ENCODE assay signal across 21 cellular contexts in the genomic region with DNA sequence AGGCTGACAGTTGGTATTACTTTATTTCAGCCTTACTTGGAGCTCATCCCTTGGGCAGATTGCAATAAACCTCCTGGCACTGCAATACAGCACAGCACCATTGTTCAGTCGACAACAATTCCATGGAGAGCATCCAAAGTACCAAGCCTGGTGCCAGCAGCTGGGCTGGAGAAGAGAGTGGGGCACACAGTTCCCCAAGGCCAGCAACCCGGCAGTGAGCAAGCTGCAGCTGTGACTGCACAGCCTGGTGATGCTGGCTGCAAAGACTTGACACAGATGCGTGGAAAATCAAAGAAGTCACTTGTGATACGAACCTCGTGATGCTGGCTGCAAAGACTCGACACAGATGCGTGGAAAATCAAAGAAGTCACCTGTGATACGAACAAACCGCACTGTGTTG.
A peak's percentile ranks its signal among the peaks of the same experiment; 100 is the strongest.
DNase-seq lines count a peak whose midpoint lies in the region; ATAC-seq and TF ChIP-seq lines count a peak whose summit lies in the region.
"Had no signal": no experiment of that assay in that cellular context is flagged by ENCODE, and none has a peak within 500 bp of the region (broad histone marks: within the 10 kb centered on the region; RNA-seq: fewer than 3 reads in every experiment).

No MANE protein-coding gene starts in this region.

- H3K9me2 ChIP-seq in PC-9 (ENCODE audit: insufficient read depth): no peaks in the 10 kb centered on the region

- H3K4me2 ChIP-seq in PC-9: no peak overlapping the region

- H3K79me2 ChIP-seq in PC-9 (ENCODE audit: low read depth): no peaks in the 10 kb centered on the region

- no peak overlapping the region for H3K4me3 ChIP-seq in PC-9
- H3K4me3 ChIP-seq: gastroesophageal sphincter, tibial artery had no signal

- H3K27ac ChIP-seq in substantia nigra (ENCODE audit: low read depth, low read length, poor library complexity, severe bottlenecking): peak overlapping the region; percentile 96
- H3K27ac ChIP-seq in PC-9: no peak overlapping the region
- H3K27ac ChIP-seq: gastroesophageal sphincter, tibial artery had no signal

- H3K27me3 Mint-ChIP-seq in activated CD8-positive, alpha-beta memory T cell treated with anti-CD3 and anti-CD28 coated beads, Interleukin-2, amount 10 ng/mL, durations not matched to agents 7 days and 5 days: no peaks in the 10 kb centered on the region
- H3K27me3 Mint-ChIP-seq: stimulated activated memory B cell treated with anti-CD40 and anti-IgM and Interleukin-4, amounts not matched to agents 10 μg/mL and 1 μg/mL and 100 μg/mL, for 72 hours had no signal

- no peaks in the 10 kb centered on the region for H3K4me1 Mint-ChIP-seq in activated CD8-positive, alpha-beta memory T cell treated with anti-CD3 and anti-CD28 coated beads, Interleukin-2, amount 10 ng/mL, durations not matched to agents 7 days and 5 days
- H3K4me1 Mint-ChIP-seq: CD14-positive monocyte; naive thymus-derived CD4-positive, alpha-beta T cell; stimulated activated memory B cell treated with anti-CD40 and anti-IgM and Interleukin-4, amounts not matched to agents 10 μg/mL and 1 μg/mL and 100 μg/mL, for 72 hours had no signal

- no peaks in the 10 kb centered on the region for H3F3A ChIP-seq in PC-9 (ENCODE audit: insufficient read depth, low read depth)

- H4K20me1 ChIP-seq in PC-9 (ENCODE audit: insufficient read depth): no peaks in the 10 kb centered on the region

- no peaks in the 10 kb centered on the region for H3K9me3 Mint-ChIP-seq in activated CD8-positive, alpha-beta memory T cell treated with anti-CD3 and anti-CD28 coated beads, Interleukin-2, amount 10 ng/mL, durations not matched to agents 7 days and 5 days (ENCODE audit: low read depth)

- POLR2A ChIA-PET in PC-9 (lab: Charles Lee; ENCODE audit: unreplicated experiment): interaction anchor here (0.6 kb wide), 1 partner anchor 29 kb away, joined by 4 read pairs; no protein-coding TSS in a partner anchor

- no peak overlapping the region for H3K27ac Mint-ChIP-seq in activated CD8-positive, alpha-beta memory T cell treated with anti-CD3 and anti-CD28 coated beads, Interleukin-2, amount 10 ng/mL, durations not matched to agents 7 days and 5 days
- H3K27ac Mint-ChIP-seq: CD14-positive monocyte; naive thymus-derived CD4-positive, alpha-beta T cell; stimulated activated memory B cell treated with anti-CD40 and anti-IgM and Interleukin-4, amounts not matched to agents 10 μg/mL and 1 μg/mL and 100 μg/mL, for 72 hours had no signal

- TF ChIP-seq CTCF in PC-9 (conservative IDR thresholded peaks at IDR 0.05): no peak

- no peaks in the 10 kb centered on the region for H3K36me3 ChIP-seq in PC-9 (ENCODE audit: low read depth)
- H3K36me3 ChIP-seq: gastroesophageal sphincter, tibial artery had no signal

- no peaks in the 10 kb centered on the region for H3K9me3 ChIP-seq in PC-9 (ENCODE audit: insufficient read depth, low read depth)
- H3K9me3 ChIP-seq: gastroesophageal sphincter had no signal

- CTCF ChIA-PET in activated CD8-positive, alpha-beta memory T cell treated with anti-CD3 and anti-CD28 coated beads, Interleukin-2, amount 10 ng/mL, durations not matched to agents 7 days and 5 days (lab: Charles Lee): no interaction called here
- CTCF ChIA-PET in PC-9 (lab: Charles Lee): no interaction called here

- intact Hi-C loops in PC-9 (cut with micrococcal nuclease; ENCODE audit: unreplicated experiment): no loop called here

- DNase-seq in activated CD8-positive, alpha-beta memory T cell treated with anti-CD3 and anti-CD28 coated beads, Interleukin-2, amount 10 ng/mL, durations not matched to agents 7 days and 5 days: peak; percentile 9
- DNase-seq in activated CD8-positive, alpha-beta memory T cell treated with anti-CD3 and anti-CD28 coated beads for 24 hours: no peak
- DNase-seq in cerebellum (ENCODE audit: low spot score) (peak; percentile 29), inferior parietal cortex (ENCODE audit: extremely low spot score) (peak; percentile 91), substantia nigra (lab: John Stamatoyannopoulos, UW) (peak in 48 of 49 donors; percentile 32 to 98 (median 88)), PC-9 (no peak)
- DNase-seq: activated CD4-positive, alpha-beta T cell treated with anti-CD3 and anti-CD28 coated beads for 4 hours; activated CD8-positive, alpha-beta memory T cell treated with anti-CD3 and anti-CD28 coated beads, Interleukin-2, amount 50 U/mL, for 4 hours; activated effector memory CD4-positive, alpha-beta T cell treated with anti-CD3 and anti-CD28 coated beads, Interleukin-2, amount 50 U/mL, for 16 hours; aorta; DMS 273 treated with DMSO at 0.1 percent for 48 hours; naive thymus-derived CD4-positive, alpha-beta T cell; NCI-H1417 treated with DMSO at 0.1 percent for 48 hours; NCI-H82; stimulated activated CD4-positive, alpha-beta T cell treated with anti-CD3 and anti-CD28 coated beads, Interleukin-15, amount 100 ng/mL, for 24 hours had no signal

- H3K27me3 ChIP-seq in PC-9 (ENCODE audit: insufficient read depth, low read depth): no peaks in the 10 kb centered on the region
- H3K27me3 ChIP-seq: gastroesophageal sphincter, tibial artery had no signal

- H3K4me1 ChIP-seq in PC-9 (replicated peaks; ENCODE audit: insufficient read depth): no peaks in the 10 kb centered on the region
- H3K4me1 ChIP-seq: gastroesophageal sphincter, tibial artery had no signal

- ATAC-seq in activated CD8-positive, alpha-beta memory T cell treated with anti-CD3 and anti-CD28 coated beads, Interleukin-2, amount 10 ng/mL, durations not matched to agents 7 days and 5 days: no peak
- no peak for ATAC-seq in activated CD4-positive, CD25-positive, alpha-beta regulatory T cell treated with anti-CD3 and anti-CD28 coated beads, Interleukin-2, amount 50 U/mL, for 24 hours
- no peak for ATAC-seq in HG03457 (IDR thresholded peaks at IDR 0.05; ENCODE audit: unreplicated experiment)
- ATAC-seq: gastroesophageal sphincter; naive thymus-derived CD4-positive, alpha-beta T cell; stimulated activated memory B cell treated with anti-CD40 and anti-IgM and Interleukin-4, amounts not matched to agents 10 μg/mL and 1 μg/mL and 100 μg/mL, for 72 hours had no signal

- no TSS peak for BruUV-seq in PC-9 (replicated peaks; lab: Mats Ljungman, UMichigan)

- H3K4me3 Mint-ChIP-seq in activated CD8-positive, alpha-beta memory T cell treated with anti-CD3 and anti-CD28 coated beads, Interleukin-2, amount 10 ng/mL, durations not matched to agents 7 days and 5 days: no peak overlapping the region
- H3K4me3 Mint-ChIP-seq: CD14-positive monocyte; naive thymus-derived CD4-positive, alpha-beta T cell; stimulated activated memory B cell treated with anti-CD40 and anti-IgM and Interleukin-4, amounts not matched to agents 10 μg/mL and 1 μg/mL and 100 μg/mL, for 72 hours had no signal

- no peaks in the 10 kb centered on the region for H3K36me3 Mint-ChIP-seq in activated CD8-positive, alpha-beta memory T cell treated with anti-CD3 and anti-CD28 coated beads, Interleukin-2, amount 10 ng/mL, durations not matched to agents 7 days and 5 days
- H3K36me3 Mint-ChIP-seq: CD14-positive monocyte; naive thymus-derived CD4-positive, alpha-beta T cell; stimulated activated memory B cell treated with anti-CD40 and anti-IgM and Interleukin-4, amounts not matched to agents 10 μg/mL and 1 μg/mL and 100 μg/mL, for 72 hours had no signal

- H2AFZ ChIP-seq in PC-9: no peak overlapping the region

Comparison
In these comparisons a context has a peak if more than half of its experiments do, and no peak if none do; other contexts are left out.
1. DNase-seq: peak in activated CD8-positive, alpha-beta memory T cell treated with anti-CD3 and anti-CD28 coated beads, Interleukin-2, amount 10 ng/mL, durations not matched to agents 7 days and 5 days (single experiment), cerebellum (single experiment), inferior parietal cortex (single experiment) and substantia nigra (48 of 49); none in activated CD8-positive, alpha-beta memory T cell treated with anti-CD3 and anti-CD28 coated beads for 24 hours (single experiment) and PC-9 (0 of 2).